35 cellular contexts compared by ENCODE assay signal in genomic region chr4:150562751-150563150, GRCh38. TPM values are rescaled to one million over a fixed set of nuclear protein-coding genes. Genes with fewer than 3 reads are reported as not detected.
"Had no signal": no experiment of that assay in that cellular context is flagged by ENCODE, and none has a peak within 500 bp of the region (broad histone marks: within the 10 kb centered on the region; RNA-seq: fewer than 3 reads in every experiment).

No MANE protein-coding gene starts in this region.

- H3K27ac ChIP-seq: adrenal gland, ascending aorta, body of pancreas, brain microvascular endothelial cell, breast epithelium, cardiac muscle cell had no signal

- H3K4me1 ChIP-seq: ascending aorta, body of pancreas, breast epithelium had no signal

- H3K36me3 ChIP-seq: adrenal gland, ascending aorta, brain microvascular endothelial cell, breast epithelium, cardiac muscle cell had no signal

- H3K27me3 ChIP-seq: adrenal gland, ascending aorta, body of pancreas, brain microvascular endothelial cell, breast epithelium, cardiac muscle cell had no signal

- H3K4me3 ChIP-seq: adrenal gland, ascending aorta, body of pancreas, breast epithelium, cardiac muscle cell had no signal

- H3K9me3 ChIP-seq: adrenal gland, ascending aorta, body of pancreas had no signal

- ATAC-seq: activated naive CD4-positive, alpha-beta T cell treated with anti-CD3 and anti-CD28 coated beads, Interleukin-2, amount 50 U/mL, for 72 hours; activated naive CD8-positive, alpha-beta T cell treated with anti-CD3 and anti-CD28 coated beads, Interleukin-2, amount 50 U/mL, for 24 hours; activated T-cell treated with anti-CD3 and anti-CD28 coated beads, Interleukin-2, amount 50 U/mL, for 4 hours; activated T-cell treated with anti-CD3 and anti-CD28 coated beads, Interleukin-2, amount 50 U/mL, for 72 hours; activated T-helper 17 cell treated with anti-CD3 and anti-CD28 coated beads, Interleukin-2, amount 50 U/mL, for 72 hours; body of pancreas had no signal

- FAIRE-seq: astrocyte, bronchial epithelial cell had no signal

- DNase-seq: activated effector memory CD4-positive, alpha-beta T cell treated with anti-CD3 and anti-CD28 coated beads, Interleukin-2, amount 50 U/mL, for 16 hours; activated effector memory CD4-positive, alpha-beta T cell treated with Interleukin-2 at 50 U/mL for 16 hours; activated gamma-delta T cell; activated gamma-delta T cell treated with Interleukin-2 at 50 U/mL for 16 hours; activated naive CD4-positive, alpha-beta T cell; activated naive CD4-positive, alpha-beta T cell treated with anti-CD3 and anti-CD28 coated beads for 36 hours; activated naive CD4-positive, alpha-beta T cell treated with anti-CD3 and anti-CD28 coated beads, Interleukin-2, amount 10 ng/mL, durations not matched to agents 7 days and 5 days; activated naive CD4-positive, alpha-beta T cell treated with anti-CD3 and anti-CD28 coated beads, Interleukin-2, amount 50 U/mL, for 16 hours; activated naive CD4-positive, alpha-beta T cell treated with Interleukin-2 at 50 U/mL for 16 hours; activated naive CD8-positive, alpha-beta T cell treated with anti-CD3 and anti-CD28 coated beads for 36 hours; activated naive CD8-positive, alpha-beta T cell treated with anti-CD3 and anti-CD28 coated beads, Interleukin-2, amount 10 ng/mL, durations not matched to agents 7 days and 5 days; activated naive CD8-positive, alpha-beta T cell treated with anti-CD3 and anti-CD28 coated beads, Interleukin-2, amount 50 U/mL, for 24 hours; activated T-cell treated with anti-CD3 and anti-CD28 coated beads, Interleukin-2, amount 50 U/mL, for 24 hours; activated T-cell treated with anti-CD3 and anti-CD28 coated beads, Interleukin-2, amount 50 U/mL, for 4 hours; activated T-cell treated with anti-CD3 and anti-CD28 coated beads, Interleukin-2, amount 50 U/mL, for 48 hours; activated T-cell treated with anti-CD3 and anti-CD28 coated beads, Interleukin-2, amount 50 U/mL, for 72 hours; adrenal gland; amniotic stem cell; amygdala; anterior cingulate cortex; aorta; body of pancreas; brain microvascular endothelial cell; caudate nucleus; central memory CD4-positive, alpha-beta T cell; cerebellar nuclear complex had no signal

RNA-seq across cellular contexts. Expression of gene MAB21L2, which starts 19.2 kb away (rescaled TPM):
- total RNA-seq: activated naive CD4-positive, alpha-beta T cell treated with anti-CD3 and anti-CD28 coated beads for 36 hours; activated naive CD4-positive, alpha-beta T cell treated with anti-CD3 and anti-CD28 coated beads, Interleukin-2, amount 50 U/mL, for 72 hours; activated naive CD8-positive, alpha-beta T cell treated with anti-CD3 and anti-CD28 coated beads for 36 hours; activated naive CD8-positive, alpha-beta T cell treated with anti-CD3 and anti-CD28 coated beads, Interleukin-2, amount 10 ng/mL, durations not matched to agents 7 days and 5 days; activated T-cell treated with anti-CD3 and anti-CD28 coated beads, Interleukin-2, amount 50 U/mL, for 4 hours; activated T-cell treated with anti-CD3 and anti-CD28 coated beads, Interleukin-2, amount 50 U/mL, for 72 hours; activated T-helper 1 cell treated with anti-CD3 and anti-CD28 coated beads, Interleukin-12 subunit alpha, Interleukin-12 subunit beta, Interleukin-2, Interleukin-4 antibody, amounts not matched to agents 30 ng/mL and 10 ng/mL and 1 ng/mL, durations not matched to agents 14 hours and 24 hours and 36 hours; activated T-helper 17 cell treated with anti-CD3 and anti-CD28 coated beads, Interleukin-2, amount 50 U/mL, for 72 hours; activated T-helper 2 cell treated with anti-CD3 and anti-CD28 coated beads, Interferon-gamma antibody, Interleukin-2, Interleukin-4, amounts not matched to agents 10 μg/mL and 5 μg/mL and 100 μg/mL, durations not matched to agents 14 hours and 24 hours and 36 hours; ascending aorta; bronchial epithelial cell had no signal
